9 cellular contexts compared by ENCODE assay signal in the genomic region with DNA sequence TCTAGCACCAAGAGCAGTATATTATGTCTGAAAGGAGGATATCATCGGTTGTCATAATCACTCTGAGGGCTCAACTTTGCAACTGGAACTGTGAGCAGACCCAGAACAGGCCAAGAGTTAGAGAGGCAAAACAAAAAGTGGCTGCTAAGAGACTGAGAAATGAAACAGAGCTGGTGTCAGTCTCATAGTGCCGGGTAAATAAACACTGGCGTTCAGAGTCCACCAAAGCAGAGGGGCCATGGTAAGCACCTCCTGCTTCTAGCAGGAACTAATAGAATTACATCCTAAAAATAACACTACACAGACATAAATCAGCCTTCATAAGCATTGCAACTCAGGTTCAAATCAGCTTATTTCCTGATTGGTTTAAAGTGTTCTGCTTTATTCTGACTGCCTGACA. TPM values are rescaled to one million over a fixed set of nuclear protein-coding genes. Genes with fewer than 3 reads are reported as not detected.
DNase-seq lines count a peak whose midpoint lies in the region; ATAC-seq and TF ChIP-seq lines count a peak whose summit lies in the region.
"Had no signal": no experiment of that assay in that cellular context is flagged by ENCODE, and none has a peak within 500 bp of the region (broad histone marks: within the 10 kb centered on the region; RNA-seq: fewer than 3 reads in every experiment).

No MANE protein-coding gene starts in this region.

- no peaks in the 10 kb centered on the region for H3K4me1 Mint-ChIP-seq in activated CD4-positive, alpha-beta T cell treated with anti-CD3 and anti-CD28 coated beads, Interleukin-2, amount 10 ng/mL, durations not matched to agents 24 days and 14 days

- DNase-seq in left lobe of liver (ENCODE audit: low spot score) = no peak
- DNase-seq in NCI-H524 treated with DMSO at 0.1 percent for 48 hours (lab: John Stamatoyannopoulos, UW) = no peak
- no peak for DNase-seq in GM13977 (ENCODE audit: low spot score)
- no peak for DNase-seq in NCI-H226
- no peak for DNase-seq in activated CD4-positive, alpha-beta T cell treated with anti-CD3 and anti-CD28 coated beads, Interleukin-2, amount 10 ng/mL, durations not matched to agents 24 days and 14 days
- DNase-seq: CD8-positive, alpha-beta T cell had no signal

- no peak overlapping the region for H3K27ac Mint-ChIP-seq in activated CD4-positive, alpha-beta T cell treated with anti-CD3 and anti-CD28 coated beads, Interleukin-2, amount 10 ng/mL, durations not matched to agents 24 days and 14 days
- H3K27ac Mint-ChIP-seq: CD8-positive, alpha-beta T cell had no signal

- H3K36me3 Mint-ChIP-seq in activated CD4-positive, alpha-beta T cell treated with anti-CD3 and anti-CD28 coated beads, Interleukin-2, amount 10 ng/mL, durations not matched to agents 24 days and 14 days (ENCODE audit: low read depth) = no peaks in the 10 kb centered on the region
- H3K36me3 Mint-ChIP-seq: CD8-positive, alpha-beta T cell had no signal

- peak; percentile 98 for ATAC-seq in GM18909 (IDR thresholded peaks at IDR 0.05; ENCODE audit: poor library complexity, unreplicated experiment)
- peak; percentile 98 for ATAC-seq in HG02588 (IDR thresholded peaks at IDR 0.05; ENCODE audit: unreplicated experiment)
- ATAC-seq in HG03457 (IDR thresholded peaks at IDR 0.05; ENCODE audit: unreplicated experiment) = peak; percentile 84
- ATAC-seq in left lobe of liver = peak; percentile 59
- ATAC-seq: CD8-positive, alpha-beta T cell had no signal

- H3K27me3 Mint-ChIP-seq in activated CD4-positive, alpha-beta T cell treated with anti-CD3 and anti-CD28 coated beads, Interleukin-2, amount 10 ng/mL, durations not matched to agents 24 days and 14 days = peaks cover 49% of the 10 kb centered on the region

- H3K4me3 Mint-ChIP-seq in activated CD4-positive, alpha-beta T cell treated with anti-CD3 and anti-CD28 coated beads, Interleukin-2, amount 10 ng/mL, durations not matched to agents 24 days and 14 days = no peak overlapping the region
- H3K4me3 Mint-ChIP-seq: CD8-positive, alpha-beta T cell had no signal

- H3K9me3 Mint-ChIP-seq in activated CD4-positive, alpha-beta T cell treated with anti-CD3 and anti-CD28 coated beads, Interleukin-2, amount 10 ng/mL, durations not matched to agents 24 days and 14 days = peaks cover 6% of the 10 kb centered on the region
- H3K9me3 Mint-ChIP-seq: CD8-positive, alpha-beta T cell had no signal

- in situ Hi-C loops in GM13977 (cut with MboI; ENCODE audit: low pct_unique_long_range_greater_than_20kb, low sequenced_read_pairs, unreplicated experiment) = no loop called here

- intact Hi-C loops in activated CD4-positive, alpha-beta T cell treated with anti-CD3 and anti-CD28 coated beads, Interleukin-2, amount 10 ng/mL, durations not matched to agents 24 days and 14 days (cut with micrococcal nuclease) = no loop called here

- no peak for TF ChIP-seq CTCF in GM13977 (IDR thresholded peaks at IDR 0.05; ENCODE audit: extremely low read depth, insufficient read depth, missing control alignments)

RNA-seq across cellular contexts. Expression of a gene that starts 10.3 kb away (rescaled TPM):
- not detected for total RNA-seq in left lobe of liver
- total RNA-seq in activated CD4-positive, alpha-beta T cell treated with anti-CD3 and anti-CD28 coated beads, Interleukin-2, amount 10 ng/mL, durations not matched to agents 24 days and 14 days = 0.21 and 0.59 TPM in 2 replicates
